ENCODE assay signal across 31 cellular contexts in the genomic region with DNA sequence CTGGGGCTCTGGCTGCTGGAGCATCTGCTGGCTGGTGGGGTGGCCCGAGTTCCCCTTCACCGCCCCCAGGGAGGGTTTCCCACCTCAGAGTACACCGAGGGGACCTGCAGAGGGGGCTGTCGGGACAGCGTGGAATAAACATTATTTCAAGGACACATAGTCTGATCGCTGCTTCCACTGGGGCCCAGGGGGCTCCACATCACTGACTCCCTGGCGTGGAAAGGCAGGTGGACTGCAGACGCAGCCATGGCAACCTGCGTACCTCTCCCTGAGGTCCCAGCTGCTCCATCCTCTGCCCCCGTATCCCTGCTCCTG.
"Had no signal": no experiment of that assay in that cellular context is flagged by ENCODE, and none has a peak within 500 bp of the region (broad histone marks: within the 10 kb centered on the region; RNA-seq: fewer than 3 reads in every experiment).

No MANE protein-coding gene starts in this region.

- H3K4me1 ChIP-seq: uterus had no signal

- H3K27ac ChIP-seq: adrenal gland, body of pancreas, epithelial cell of prostate, ovary, thoracic aorta, uterus, VCaP had no signal

- H3K4me1 Mint-ChIP-seq: activated naive CD8-positive, alpha-beta T cell treated with anti-CD3 and anti-CD28 coated beads for 36 hours had no signal

- H3K27me3 Mint-ChIP-seq: activated naive CD8-positive, alpha-beta T cell treated with anti-CD3 and anti-CD28 coated beads for 36 hours; central memory CD8-positive, alpha-beta T cell; naive B cell; progenitor cell of endocrine pancreas; stimulated activated naive CD8-positive, alpha-beta T cell treated with anti-CD3 and anti-CD28 coated beads, Interleukin-15, Interleukin-2, amounts not matched to agents 100 ng/mL and 50 ng/mL, for 24 hours; type B pancreatic cell had no signal

- FAIRE-seq: colon, endometrium, frontal cortex, TTC549 had no signal

- H3K27ac Mint-ChIP-seq: activated naive CD8-positive, alpha-beta T cell treated with anti-CD3 and anti-CD28 coated beads for 36 hours; mesothelial cell of epicardium; nephron progenitor cell; progenitor cell of endocrine pancreas; stimulated activated naive CD8-positive, alpha-beta T cell treated with anti-CD3 and anti-CD28 coated beads, Interleukin-15, Interleukin-2, amounts not matched to agents 100 ng/mL and 50 ng/mL, for 24 hours; type B pancreatic cell had no signal

- ATAC-seq: body of pancreas, sciatic nerve had no signal

- H3K9me3 ChIP-seq: adrenal gland, body of pancreas, ovary, thoracic aorta, uterus had no signal

- H3K27me3 ChIP-seq: adrenal gland, body of pancreas, ovary, uterus had no signal

- H3K9me3 Mint-ChIP-seq: activated naive CD8-positive, alpha-beta T cell treated with anti-CD3 and anti-CD28 coated beads for 36 hours; central memory CD8-positive, alpha-beta T cell; naive B cell; stimulated activated naive CD8-positive, alpha-beta T cell treated with anti-CD3 and anti-CD28 coated beads, Interleukin-15, Interleukin-2, amounts not matched to agents 100 ng/mL and 50 ng/mL, for 24 hours; type B pancreatic cell had no signal

- H3K4me3 Mint-ChIP-seq: activated naive CD8-positive, alpha-beta T cell treated with anti-CD3 and anti-CD28 coated beads for 36 hours; central memory CD8-positive, alpha-beta T cell; mesothelial cell of epicardium; naive B cell; nephron progenitor cell; stimulated activated naive CD8-positive, alpha-beta T cell treated with anti-CD3 and anti-CD28 coated beads, Interleukin-15, Interleukin-2, amounts not matched to agents 100 ng/mL and 50 ng/mL, for 24 hours; type B pancreatic cell had no signal

- DNase-seq: activated CD4-positive, alpha-beta T cell treated with anti-CD3 and anti-CD28 coated beads for 4 hours; activated CD4-positive, alpha-beta T cell treated with anti-CD3 and anti-CD28 coated beads, Interleukin-2, amount 50 U/mL, for 4 hours; activated effector memory CD4-positive, alpha-beta T cell treated with Interleukin-2 at 50 U/mL for 16 hours; activated naive CD4-positive, alpha-beta T cell treated with Interleukin-2 at 50 U/mL for 16 hours; activated naive CD8-positive, alpha-beta T cell treated with anti-CD3 and anti-CD28 coated beads for 36 hours; activated T-cell treated with anti-CD3 and anti-CD28 coated beads for 4 hours; adrenal gland; dermis blood vessel endothelial cell; effector CD4-positive, alpha-beta T cell; naive B cell; nephron progenitor cell; stimulated activated CD4-positive, alpha-beta T cell treated with anti-CD3 and anti-CD28 coated beads, Interleukin-12 subunit alpha, Interleukin-12 subunit beta, amount 100 ng/mL, for 4 hours; stimulated activated CD4-positive, alpha-beta T cell treated with anti-CD3 and anti-CD28 coated beads, Interleukin-4, amount 100 ng/mL, for 1 hour; T-helper 9 cell; uterus had no signal

- H3K4me3 ChIP-seq: adrenal gland, body of pancreas, ovary, skin epidermis, thoracic aorta, uterus had no signal

- H3K36me3 ChIP-seq: ovary, uterus had no signal
